Comparison of ENCODE assay signal across 21 cellular contexts in genomic region chr21:33659550-33659949, GRCh38. TPM values are rescaled to one million over a fixed set of nuclear protein-coding genes. Genes with fewer than 3 reads are reported as not detected.
DNase-seq lines count a peak whose midpoint lies in the region; ATAC-seq, FAIRE-seq and TF ChIP-seq lines count a peak whose summit lies in the region.
"Had no signal": no experiment of that assay in that cellular context is flagged by ENCODE, and none has a peak within 500 bp of the region (broad histone marks: within the 10 kb centered on the region; RNA-seq: fewer than 3 reads in every experiment).

No MANE protein-coding gene starts in this region.

- peaks cover 14% of the 10 kb centered on the region for H3K79me1 ChIP-seq in mesenchymal stem cell (replicated peaks; ENCODE audit: low read length, poor library complexity, severe bottlenecking)

- no peaks in the 10 kb centered on the region for H3K79me2 ChIP-seq in K562 (ENCODE audit: control insufficient read depth, insufficient read depth, low read length)

- no peak overlapping the region for H3K4me2 ChIP-seq in K562 (ENCODE audit: insufficient read depth, low read length)
- H3K4me2 ChIP-seq in mesenchymal stem cell (ENCODE audit: low read length, poor library complexity, severe bottlenecking) = no peak overlapping the region

- no peak for DNase-seq in right atrium auricular region (ENCODE audit: low spot score)
- no peak for DNase-seq in left cardiac atrium
- no peak for DNase-seq in K562 (ENCODE audit: extremely low read depth in 1 of 4, low spot score in 3 of 4)
- DNase-seq in mesenchymal stem cell = no peak
- DNase-seq in uterus = no peak
- DNase-seq in activated T-cell treated with anti-CD3 and anti-CD28 coated beads for 4 hours = no peak
- DNase-seq: Calu3; CD4-positive, alpha-beta T cell; DMS53; H9; NCI-H1092 treated with DMSO at 0.1 percent for 48 hours; NCI-H2081 treated with DMSO at 0.1 percent for 48 hours; NCI-H748 treated with DMSO at 0.1 percent for 48 hours; NK-92 treated with Interleukin-12 subunit alpha and Interleukin-12 subunit beta, amount 100 ng/mL, for 24 hours had no signal

- H3K14ac ChIP-seq in mesenchymal stem cell (ENCODE audit: low read length in 2 of 2) = no peak overlapping the region

- H2BK120ac ChIP-seq in mesenchymal stem cell (ENCODE audit: low read depth, low read length) = no peak overlapping the region

- WGBS in K562 (ENCODE audit: insufficient coverage, low coverage, missing lambda C conversion rate) = 6% methylated on average over 1 of the region's 1 CpG
- 88% methylated on average over 1 of the region's 1 CpG for WGBS in mesenchymal stem cell

- H2BK12ac ChIP-seq in mesenchymal stem cell (ENCODE audit: low read length in 2 of 2) = no peak overlapping the region

- TF ChIP-seq CTCF in right atrium auricular region (IDR thresholded peaks at IDR 0.05) = no peak
- no peak for TF ChIP-seq CTCF in K562 (IDR thresholded peaks at IDR 0.05 in 2 of 3, conservative IDR thresholded peaks at IDR 0.05 in 1 of 3; ENCODE audit: insufficient read depth in 2 of 3, low read depth in 1 of 3, low read length in 3 of 3)
- TF ChIP-seq CTCF in uterus (IDR thresholded peaks at IDR 0.05) = no peak

- H4K20me1 ChIP-seq in K562 (replicated peaks; ENCODE audit: control insufficient read depth, insufficient read depth, low read length) = no peaks in the 10 kb centered on the region

- H2BK5ac ChIP-seq in mesenchymal stem cell (ENCODE audit: low read depth, low read length, poor library complexity, severe bottlenecking) = no peak overlapping the region

- H3K27ac ChIP-seq in right atrium auricular region (peak overlapping the region; percentile 15 to 31), K562 (ENCODE audit: extremely low read depth, low read depth, low read length) (no peak overlapping the region), mesenchymal stem cell (ENCODE audit: low read length, poor library complexity, severe bottlenecking) (no peak overlapping the region), uterus (peak overlapping the region; percentile 9 to 50)

- H3K9me3 ChIP-seq in right atrium auricular region (no peaks in the 10 kb centered on the region), K562 (replicated peaks; ENCODE audit: control insufficient read depth, insufficient read depth, low read depth, low read length) (no peaks in the 10 kb centered on the region), mesenchymal stem cell (ENCODE audit: control insufficient read depth, low read length) (no peaks in the 10 kb centered on the region), uterus (no peaks in the 10 kb centered on the region)

- peak overlapping the region; percentile 76 for H2AK5ac ChIP-seq in mesenchymal stem cell (ENCODE audit: low read length, severe bottlenecking)

- no peak overlapping the region for H4K91ac ChIP-seq in mesenchymal stem cell (ENCODE audit: low read length)

- no peak for TF ChIP-seq POLR2A in K562 (conservative IDR thresholded peaks at IDR 0.05)
- no peak for TF ChIP-seq POLR2A in uterus (IDR thresholded peaks at IDR 0.05)

- intact Hi-C loops in left cardiac atrium (cut with DNase I) (no loop called here), K562 (cut with micrococcal nuclease) (no loop called here), uterus (cut with DNase I; ENCODE audit: low total_unique reads) (no loop called here)

- in situ Hi-C loops in K562 (cut with MboI) = no loop called here

- ATAC-seq in left cardiac atrium (no peak), K562 (peak; percentile 49), GM18517 (IDR thresholded peaks at IDR 0.05; ENCODE audit: unreplicated experiment) (no peak), GM21515 (IDR thresholded peaks at IDR 0.05; ENCODE audit: unreplicated experiment) (no peak)
- ATAC-seq: Right ventricle myocardium inferior had no signal

- no peak overlapping the region for H3K23ac ChIP-seq in mesenchymal stem cell (ENCODE audit: low read length in 2 of 2)

- H3K36me3 ChIP-seq in right atrium auricular region (no peaks in the 10 kb centered on the region), K562 (ENCODE audit: control insufficient read depth, insufficient read depth, low read length) (no peaks in the 10 kb centered on the region), mesenchymal stem cell (ENCODE audit: control insufficient read depth in 1 of 2, insufficient read depth in 2 of 2, low read depth in 1 of 2, low read length in 2 of 2) (no peaks in the 10 kb centered on the region), uterus (no peaks in the 10 kb centered on the region)

- no peak overlapping the region for H3K9ac ChIP-seq in K562 (ENCODE audit: insufficient read depth in 1 of 2, low read depth in 2 of 2, low read length in 2 of 2)
- H3K9ac ChIP-seq in mesenchymal stem cell (ENCODE audit: low read length) = no peak overlapping the region

- no TSS peak for BruUV-seq in K562 (replicated peaks; lab: Mats Ljungman, UMichigan)

- no peak overlapping the region for H2BK15ac ChIP-seq in mesenchymal stem cell (ENCODE audit: low read depth, poor library complexity, severe bottlenecking)

- H3K9me1 ChIP-seq in K562 (ENCODE audit: control insufficient read depth, insufficient read depth, low read length) = no peaks in the 10 kb centered on the region

- H3K4ac ChIP-seq in mesenchymal stem cell (ENCODE audit: low read depth in 1 of 2, low read length in 2 of 2) = no peak overlapping the region

- H4K8ac ChIP-seq in mesenchymal stem cell (ENCODE audit: low read length) = no peak overlapping the region

- CTCF ChIA-PET in K562 (lab: Yijun Ruan, JAX; ENCODE audit: low intra/inter-chr PET ratio) = no interaction called here

- peaks cover 0 to 72% of the 10 kb centered on the region in 2 donors for H3K4me1 ChIP-seq in right atrium auricular region
- H3K4me1 ChIP-seq in K562 (replicated peaks in 1 of 2; ENCODE audit: control insufficient read depth in 2 of 2, insufficient read depth in 2 of 2, low read length in 2 of 2) = peaks cover 5 to 14% of the 10 kb centered on the region in 2 experiments; a peak in 4 of 5 replicates
- peaks cover 10% of the 10 kb centered on the region for H3K4me1 ChIP-seq in mesenchymal stem cell (ENCODE audit: control insufficient read depth, insufficient read depth, low read depth, low read length)
- no peaks in the 10 kb centered on the region for H3K4me1 ChIP-seq in uterus

- no peak overlapping the region for H3K4me3 ChIP-seq in right atrium auricular region
- H3K4me3 ChIP-seq in K562 = no peak overlapping the region
- no peak overlapping the region for H3K4me3 ChIP-seq in mesenchymal stem cell (ENCODE audit: insufficient read depth in 1 of 2, low read depth in 1 of 2, low read length in 2 of 2)
- H3K4me3 ChIP-seq in uterus = no peak overlapping the region

- no peak for FAIRE-seq in K562 (lab: Jason Lieb, UNC)
- FAIRE-seq: GM12891, GM18507, HTR-8/SVneo, RCC 7860 had no signal

- POLR2A ChIA-PET in K562 (lab: Yijun Ruan, JAX) = interaction anchor here (0.5 to 1.3 kb wide), 2 partner anchors 9 to 199 kb away, joined by 3 to 4 read pairs; no protein-coding TSS in a partner anchor

- no peaks in the 10 kb centered on the region for H3K27me3 ChIP-seq in right atrium auricular region
- H3K27me3 ChIP-seq in K562 (ENCODE audit: control insufficient read depth in 2 of 2, insufficient read depth in 2 of 2, low read length in 2 of 2) = no peaks in the 10 kb centered on the region; a peak in 1 of 5 replicates
- H3K27me3 ChIP-seq in mesenchymal stem cell (ENCODE audit: control insufficient read depth in 1 of 2, insufficient read depth in 1 of 2, low read length in 2 of 2) = no peaks in the 10 kb centered on the region
- H3K27me3 ChIP-seq in uterus = no peaks in the 10 kb centered on the region

- TF ChIP-seq EP300 in K562 (IDR thresholded peaks at IDR 0.05; ENCODE audit: low read length) = no peak

- H2AFZ ChIP-seq in K562 (ENCODE audit: low read depth, low read length) (no peak overlapping the region), mesenchymal stem cell (ENCODE audit: low read depth, low read length) (no peak overlapping the region)

- no peak for TF ChIP-seq RAD21 in K562 (CRISPR knock-in tag; conservative IDR thresholded peaks at IDR 0.05 in 1 of 2, IDR thresholded peaks at IDR 0.05 in 1 of 2)

- H3K18ac ChIP-seq in mesenchymal stem cell (ENCODE audit: low read depth in 1 of 2, low read length in 2 of 2) = no peak overlapping the region

RNA-seq across cellular contexts. Expression of gene ITSN1, which starts 17.2 kb away (rescaled TPM):
- total RNA-seq in right atrium auricular region (10 to 100 TPM; 49.9 to 54.9 TPM), left cardiac atrium (10 to 100 TPM; 59.2 to 75.3 TPM), K562 (2014; rRNA removed) (3.9 and 7.5 TPM in 2 replicates), K562 (2014; rRNA removed; fragmentation: Illumina TruSeq; extraction: Trizol) (4.3 and 6.3 TPM in 2 replicates), K562 (2015; rRNA removed; fragmentation: Illumina TruSeq; extraction: Trizol) (8.0 and 9.8 TPM in 2 replicates), K562 (2021) (7.0 and 8.7 TPM in 2 replicates), uterus (10 to 100 TPM; 21.8 to 77.4 (median 48.1) TPM)
- total RNA-seq in K562 (2011; cell fraction: chromatin; rRNA removed; ENCODE audit: low replicate concordance) = 12.1 and 17.2 TPM in 2 replicates
- total RNA-seq in K562 (2011; cell fraction: nucleolus; rRNA removed) = 4.3 and 8.3 TPM in 2 replicates
- total RNA-seq in K562 (2011; cell fraction: nucleoplasm; rRNA removed) = 9.7 and 14.1 TPM in 2 replicates
- polyA plus RNA-seq in K562 (2011; rRNA removed) (12.6 TPM in 2 replicates), K562 (2014; fragmentation: Illumina TruSeq; extraction: Trizol) (9.4 and 10.7 TPM in 2 replicates), K562 (2014; fragmentation: Nextera tagmentation; extraction: Ambion mirVana) (1 to 10 TPM; 1.1 to 2.1 TPM), K562 (2014; rRNA removed) (4.8 and 9.5 TPM in 2 replicates)
- polyA plus RNA-seq in K562 (2011; cell fraction: cytosol; rRNA removed) = 8.5 and 10.6 TPM in 2 replicates
- polyA plus RNA-seq in K562 (2011; cell fraction: nucleus; rRNA removed) = 23.1 and 27.6 TPM in 2 replicates
- 3.9 and 6.9 TPM in 2 replicates for polyA plus RNA-seq in K562 (2012)
- 15.5 and 18.0 TPM in 2 replicates for polyA minus RNA-seq in K562 (2011; rRNA and poly(A)+ RNA removed)
- 7.8 and 8.7 TPM in 2 replicates for polyA minus RNA-seq in K562 (2011; cell fraction: cytosol; rRNA and poly(A)+ RNA removed)
- 8.6 and 14.7 TPM in 2 replicates for polyA minus RNA-seq in K562 (2011; cell fraction: nucleus; rRNA and poly(A)+ RNA removed)
- polyA plus RNA-seq in mesenchymal stem cell (2013, experiment 1 of 2) = 32.0 TPM
- 30.6 TPM for polyA plus RNA-seq in mesenchymal stem cell (2013, experiment 2 of 2)

RNA-seq across cellular contexts. Expression of gene CRYZL1, which starts 18.0 kb away (rescaled TPM):
- total RNA-seq in right atrium auricular region (10 to 100 TPM; 19.0 to 27.5 TPM), left cardiac atrium (10 to 100 TPM; 21.6 to 30.6 TPM), K562 (2014; rRNA removed) (16.5 and 25.2 TPM in 2 replicates), K562 (2014; rRNA removed; fragmentation: Illumina TruSeq; extraction: Trizol) (19.9 and 24.0 TPM in 2 replicates), K562 (2015; rRNA removed; fragmentation: Illumina TruSeq; extraction: Trizol) (20.8 and 22.4 TPM in 2 replicates), K562 (2021) (25.6 and 31.9 TPM in 2 replicates), uterus (100 to 1,000 TPM in 1 of 4 donors, 10 to 100 TPM in 3; 66.8 to 147 (median 67.3) TPM)
- total RNA-seq in K562 (2011; cell fraction: chromatin; rRNA removed; ENCODE audit: low replicate concordance) = 70.4 and 160 TPM in 2 replicates
- total RNA-seq in K562 (2011; cell fraction: nucleolus; rRNA removed) = 39.9 and 42.9 TPM in 2 replicates
- total RNA-seq in K562 (2011; cell fraction: nucleoplasm; rRNA removed) = 64.7 and 86.4 TPM in 2 replicates
- polyA plus RNA-seq in K562 (2011; rRNA removed) (97.9 and 98.2 TPM in 2 replicates), K562 (2014; fragmentation: Illumina TruSeq; extraction: Trizol) (32.5 and 39.2 TPM in 2 replicates), K562 (2014; fragmentation: Nextera tagmentation; extraction: Ambion mirVana) (10 to 100 TPM; 79.5 to 80.8 TPM), K562 (2014; rRNA removed) (47.9 and 52.3 TPM in 2 replicates)
- polyA plus RNA-seq in K562 (2011; cell fraction: cytosol; rRNA removed) = 13.0 and 30.9 TPM in 2 replicates
- 78.7 and 127 TPM in 2 replicates for polyA plus RNA-seq in K562 (2011; cell fraction: nucleus; rRNA removed)
- 34.8 and 44.0 TPM in 2 replicates for polyA plus RNA-seq in K562 (2012)
- polyA minus RNA-seq in K562 (2011; rRNA and poly(A)+ RNA removed) = 139 and 147 TPM in 2 replicates
- 18.0 and 22.2 TPM in 2 replicates for polyA minus RNA-seq in K562 (2011; cell fraction: cytosol; rRNA and poly(A)+ RNA removed)
- polyA minus RNA-seq in K562 (2011; cell fraction: nucleus; rRNA and poly(A)+ RNA removed) = 37.7 and 82.6 TPM in 2 replicates
- polyA plus RNA-seq in mesenchymal stem cell (2013, experiment 1 of 2) = 34.0 TPM
- 33.9 TPM for polyA plus RNA-seq in mesenchymal stem cell (2013, experiment 2 of 2)

Comparison
In these comparisons a context has a peak if more than half of its experiments do, and no peak if none do; other contexts are left out.
1. H3K27ac ChIP-seq: peak in right atrium auricular region (2 of 2) and uterus (2 of 2); none in K562 (single experiment) and mesenchymal stem cell (single experiment).